15 cellular contexts compared by ENCODE assay signal in the genomic region with DNA sequence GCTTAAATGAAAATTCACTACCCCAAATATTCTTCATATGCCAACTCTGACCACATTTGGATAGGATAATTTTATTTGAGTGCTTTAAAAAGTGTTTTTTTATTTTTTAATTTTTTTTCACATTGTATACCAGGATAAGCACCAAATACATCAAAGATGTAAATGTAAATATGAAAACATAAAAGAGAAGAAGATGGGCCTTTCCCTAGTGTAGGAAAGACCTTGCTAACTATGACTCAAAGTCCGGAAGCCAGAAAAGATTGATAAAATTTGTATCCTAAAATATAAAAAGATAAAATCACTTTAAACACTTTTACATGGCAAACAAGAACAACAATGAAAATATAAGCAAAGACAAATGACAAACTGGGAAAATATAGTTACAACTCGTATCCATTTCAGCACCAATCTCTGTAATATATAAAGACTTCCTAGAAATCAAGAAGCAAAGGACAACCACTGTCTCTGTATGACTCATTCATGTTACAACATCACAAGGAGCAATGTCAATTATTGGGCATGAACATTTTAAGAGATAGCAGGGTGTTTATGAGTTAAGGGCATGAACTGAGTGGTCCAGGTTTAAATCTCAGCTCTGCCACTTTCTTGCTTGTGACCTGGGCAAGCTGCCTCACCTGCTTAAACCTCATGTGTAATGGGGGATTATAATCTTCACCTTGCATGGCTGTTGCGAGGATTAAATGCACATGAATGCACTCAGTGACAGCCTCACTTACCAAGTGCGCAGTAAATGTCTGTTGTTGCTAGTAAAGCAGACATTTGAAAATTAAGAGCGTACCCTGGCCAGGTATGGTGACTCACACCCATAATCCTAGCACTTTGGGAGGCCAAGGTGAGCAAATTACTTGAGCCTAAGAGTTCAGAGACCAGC. TPM values are rescaled to one million over a fixed set of nuclear protein-coding genes. Genes with fewer than 3 reads are reported as not detected.
DNase-seq lines count a peak whose midpoint lies in the region; ATAC-seq, FAIRE-seq and TF ChIP-seq lines count a peak whose summit lies in the region.
"Had no signal": no experiment of that assay in that cellular context is flagged by ENCODE, and none has a peak within 500 bp of the region (broad histone marks: within the 10 kb centered on the region; RNA-seq: fewer than 3 reads in every experiment).

No MANE protein-coding gene starts in this region.

- H3K4me3 ChIP-seq in small intestine (ENCODE audit: low read depth in 1 of 2, low read length in 2 of 2), result no peak overlapping the region
- H3K4me3 ChIP-seq: transverse colon had no signal

- H3K9me3 Mint-ChIP-seq in activated naive CD8-positive, alpha-beta T cell treated with anti-CD3 and anti-CD28 coated beads, Interleukin-2, amount 10 ng/mL, durations not matched to agents 7 days and 5 days, result no peaks in the 10 kb centered on the region
- no peaks in the 10 kb centered on the region for H3K9me3 Mint-ChIP-seq in activated naive CD8-positive, alpha-beta T cell treated with anti-CD3 and anti-CD28 coated beads for 36 hours
- H3K9me3 Mint-ChIP-seq in chondrocyte (ENCODE audit: low read depth), result no peaks in the 10 kb centered on the region
- H3K9me3 Mint-ChIP-seq: activated CD4-positive, alpha-beta memory T cell treated with anti-CD3 and anti-CD28 coated beads, Interleukin-2, amount 10 ng/mL, durations not matched to agents 7 days and 5 days; activated naive CD4-positive, alpha-beta T cell treated with anti-CD3 and anti-CD28 coated beads for 36 hours; central memory CD8-positive, alpha-beta T cell had no signal

- peaks cover 6% of the 10 kb centered on the region for H3K36me3 Mint-ChIP-seq in activated naive CD8-positive, alpha-beta T cell treated with anti-CD3 and anti-CD28 coated beads, Interleukin-2, amount 10 ng/mL, durations not matched to agents 7 days and 5 days
- H3K36me3 Mint-ChIP-seq in activated naive CD8-positive, alpha-beta T cell treated with anti-CD3 and anti-CD28 coated beads for 36 hours, result no peaks in the 10 kb centered on the region
- no peaks in the 10 kb centered on the region for H3K36me3 Mint-ChIP-seq in chondrocyte (ENCODE audit: low read depth)

- POLR2A ChIA-PET in activated naive CD8-positive, alpha-beta T cell treated with anti-CD3 and anti-CD28 coated beads, Interleukin-2, amount 10 ng/mL, durations not matched to agents 7 days and 5 days (lab: Charles Lee), result interaction anchor here (1.0 kb wide), 1 partner anchor 11 kb away, joined by 3 read pairs; no protein-coding TSS in a partner anchor

- H3K27ac ChIP-seq in small intestine (ENCODE audit: low read depth in 1 of 2, low read length in 1 of 2), result no peak overlapping the region
- H3K27ac ChIP-seq: transverse colon had no signal

- H3K9me3 ChIP-seq in small intestine (ENCODE audit: control insufficient read depth, low read depth), result no peaks in the 10 kb centered on the region
- H3K9me3 ChIP-seq: transverse colon had no signal

- no peak for FAIRE-seq in small intestine (lab: Jason Lieb, UNC)

- no peaks in the 10 kb centered on the region for H3K36me3 ChIP-seq in small intestine (ENCODE audit: control insufficient read depth in 2 of 2, insufficient read depth in 2 of 2, low read length in 2 of 2)
- H3K36me3 ChIP-seq: transverse colon had no signal

- no peaks in the 10 kb centered on the region for H3K4me1 ChIP-seq in small intestine (ENCODE audit: control insufficient read depth in 2 of 2, insufficient read depth in 1 of 2, low read depth in 1 of 2, low read length in 1 of 2)

- peak; percentile 48 for ATAC-seq in activated naive CD8-positive, alpha-beta T cell treated with anti-CD3 and anti-CD28 coated beads, Interleukin-2, amount 10 ng/mL, durations not matched to agents 7 days and 5 days (ENCODE audit: low read depth)
- ATAC-seq in GM18907 (IDR thresholded peaks at IDR 0.05; ENCODE audit: unreplicated experiment), result no peak
- ATAC-seq in HG03442 (IDR thresholded peaks at IDR 0.05; ENCODE audit: unreplicated experiment), result no peak

- H3K27ac Mint-ChIP-seq in activated naive CD8-positive, alpha-beta T cell treated with anti-CD3 and anti-CD28 coated beads, Interleukin-2, amount 10 ng/mL, durations not matched to agents 7 days and 5 days, result no peak overlapping the region
- no peak overlapping the region for H3K27ac Mint-ChIP-seq in activated naive CD8-positive, alpha-beta T cell treated with anti-CD3 and anti-CD28 coated beads for 36 hours
- H3K27ac Mint-ChIP-seq in chondrocyte (ENCODE audit: unreplicated experiment), result no peak overlapping the region
- H3K27ac Mint-ChIP-seq: activated CD4-positive, alpha-beta memory T cell treated with anti-CD3 and anti-CD28 coated beads, Interleukin-2, amount 10 ng/mL, durations not matched to agents 7 days and 5 days; activated naive CD4-positive, alpha-beta T cell treated with anti-CD3 and anti-CD28 coated beads for 36 hours had no signal

- H3K4me1 Mint-ChIP-seq in activated naive CD8-positive, alpha-beta T cell treated with anti-CD3 and anti-CD28 coated beads, Interleukin-2, amount 10 ng/mL, durations not matched to agents 7 days and 5 days, result peaks cover 41% of the 10 kb centered on the region
- peaks cover 35% of the 10 kb centered on the region for H3K4me1 Mint-ChIP-seq in activated naive CD8-positive, alpha-beta T cell treated with anti-CD3 and anti-CD28 coated beads for 36 hours
- peaks cover 6% of the 10 kb centered on the region for H3K4me1 Mint-ChIP-seq in chondrocyte (ENCODE audit: low read depth)

- H3K4me3 Mint-ChIP-seq in activated naive CD8-positive, alpha-beta T cell treated with anti-CD3 and anti-CD28 coated beads, Interleukin-2, amount 10 ng/mL, durations not matched to agents 7 days and 5 days, result no peak overlapping the region
- no peak overlapping the region for H3K4me3 Mint-ChIP-seq in activated naive CD8-positive, alpha-beta T cell treated with anti-CD3 and anti-CD28 coated beads for 36 hours
- no peak overlapping the region for H3K4me3 Mint-ChIP-seq in chondrocyte (ENCODE audit: unreplicated experiment)
- H3K4me3 Mint-ChIP-seq: activated CD4-positive, alpha-beta memory T cell treated with anti-CD3 and anti-CD28 coated beads, Interleukin-2, amount 10 ng/mL, durations not matched to agents 7 days and 5 days; activated naive CD4-positive, alpha-beta T cell treated with anti-CD3 and anti-CD28 coated beads for 36 hours; central memory CD8-positive, alpha-beta T cell had no signal

- no peak for DNase-seq in activated naive CD8-positive, alpha-beta T cell treated with anti-CD3 and anti-CD28 coated beads, Interleukin-2, amount 10 ng/mL, durations not matched to agents 7 days and 5 days
- DNase-seq in activated naive CD8-positive, alpha-beta T cell treated with anti-CD3 and anti-CD28 coated beads for 36 hours, result no peak
- DNase-seq in NOMO-1 treated with DMSO at 0.1 percent for 48 hours (lab: John Stamatoyannopoulos, UW; ENCODE audit: unreplicated experiment), result peak; percentile 71
- DNase-seq in amniotic epithelial cell (ENCODE audit: low read depth), result peak; percentile 63
- peak; percentile 16 for DNase-seq in small intestine
- no peak for DNase-seq in chondrocyte (ENCODE audit: low spot score)
- DNase-seq: activated CD4-positive, alpha-beta memory T cell treated with anti-CD3 and anti-CD28 coated beads, Interleukin-2, amount 10 ng/mL, durations not matched to agents 7 days and 5 days; activated naive CD4-positive, alpha-beta T cell treated with anti-CD3 and anti-CD28 coated beads for 36 hours; NCI-H1436; NCI-H510A; T1000; transverse colon had no signal

- TF ChIP-seq CTCF in chondrocyte (IDR thresholded peaks at IDR 0.05), result no peak

- 89 to 90% (median 89%) methylated on average over 5 of the region's 5 CpGs for WGBS in small intestine, 3 donors

- H3K27me3 Mint-ChIP-seq in activated naive CD8-positive, alpha-beta T cell treated with anti-CD3 and anti-CD28 coated beads, Interleukin-2, amount 10 ng/mL, durations not matched to agents 7 days and 5 days, result no peaks in the 10 kb centered on the region
- H3K27me3 Mint-ChIP-seq in activated naive CD8-positive, alpha-beta T cell treated with anti-CD3 and anti-CD28 coated beads for 36 hours, result no peaks in the 10 kb centered on the region
- peaks cover 3% of the 10 kb centered on the region for H3K27me3 Mint-ChIP-seq in chondrocyte (ENCODE audit: low read depth)
- H3K27me3 Mint-ChIP-seq: activated CD4-positive, alpha-beta memory T cell treated with anti-CD3 and anti-CD28 coated beads, Interleukin-2, amount 10 ng/mL, durations not matched to agents 7 days and 5 days; central memory CD8-positive, alpha-beta T cell had no signal

- no peaks in the 10 kb centered on the region for H3K27me3 ChIP-seq in small intestine (ENCODE audit: control insufficient read depth in 2 of 2, insufficient read depth in 2 of 2, low read length in 2 of 2)
- H3K27me3 ChIP-seq: transverse colon had no signal

RNA-seq across cellular contexts. Expression of gene ARHGEF3, which starts 25.3 kb away (rescaled TPM):
- 100 to 1,000 TPM; 130 TPM for total RNA-seq in activated naive CD8-positive, alpha-beta T cell treated with anti-CD3 and anti-CD28 coated beads, Interleukin-2, amount 10 ng/mL, durations not matched to agents 7 days and 5 days
- total RNA-seq in activated naive CD8-positive, alpha-beta T cell treated with anti-CD3 and anti-CD28 coated beads for 36 hours, result 10 to 100 TPM; 81.2 to 88.2 TPM
- polyA plus RNA-seq in small intestine, result 1 to 10 TPM; 1.6 to 9.0 (median 4.6) TPM
- total RNA-seq in chondrocyte, result 2.8 to 6.9 TPM (median 5.2 TPM) in 3 replicates

Comparison
In these comparisons a context has a peak if more than half of its experiments do, and no peak if none do; other contexts are left out.
1. DNase-seq: peak in NOMO-1 treated with DMSO at 0.1 percent for 48 hours (single experiment), amniotic epithelial cell (single experiment) and small intestine (single experiment); none in activated naive CD8-positive, alpha-beta T cell treated with anti-CD3 and anti-CD28 coated beads, Interleukin-2, amount 10 ng/mL, durations not matched to agents 7 days and 5 days (single experiment), activated naive CD8-positive, alpha-beta T cell treated with anti-CD3 and anti-CD28 coated beads for 36 hours (single experiment) and chondrocyte (single experiment).
2. RNA of gene ARHGEF3, which starts 25.3 kb away (total RNA-seq): 130 TPM in activated naive CD8-positive, alpha-beta T cell treated with anti-CD3 and anti-CD28 coated beads, Interleukin-2, amount 10 ng/mL, durations not matched to agents 7 days and 5 days and 81.2 to 88.2 TPM in activated naive CD8-positive, alpha-beta T cell treated with anti-CD3 and anti-CD28 coated beads for 36 hours; 2.8 to 6.9 TPM in chondrocyte; every median in the first group is over 10 times any median in the second.